8 cellular contexts compared by ENCODE assay signal in the genomic region with DNA sequence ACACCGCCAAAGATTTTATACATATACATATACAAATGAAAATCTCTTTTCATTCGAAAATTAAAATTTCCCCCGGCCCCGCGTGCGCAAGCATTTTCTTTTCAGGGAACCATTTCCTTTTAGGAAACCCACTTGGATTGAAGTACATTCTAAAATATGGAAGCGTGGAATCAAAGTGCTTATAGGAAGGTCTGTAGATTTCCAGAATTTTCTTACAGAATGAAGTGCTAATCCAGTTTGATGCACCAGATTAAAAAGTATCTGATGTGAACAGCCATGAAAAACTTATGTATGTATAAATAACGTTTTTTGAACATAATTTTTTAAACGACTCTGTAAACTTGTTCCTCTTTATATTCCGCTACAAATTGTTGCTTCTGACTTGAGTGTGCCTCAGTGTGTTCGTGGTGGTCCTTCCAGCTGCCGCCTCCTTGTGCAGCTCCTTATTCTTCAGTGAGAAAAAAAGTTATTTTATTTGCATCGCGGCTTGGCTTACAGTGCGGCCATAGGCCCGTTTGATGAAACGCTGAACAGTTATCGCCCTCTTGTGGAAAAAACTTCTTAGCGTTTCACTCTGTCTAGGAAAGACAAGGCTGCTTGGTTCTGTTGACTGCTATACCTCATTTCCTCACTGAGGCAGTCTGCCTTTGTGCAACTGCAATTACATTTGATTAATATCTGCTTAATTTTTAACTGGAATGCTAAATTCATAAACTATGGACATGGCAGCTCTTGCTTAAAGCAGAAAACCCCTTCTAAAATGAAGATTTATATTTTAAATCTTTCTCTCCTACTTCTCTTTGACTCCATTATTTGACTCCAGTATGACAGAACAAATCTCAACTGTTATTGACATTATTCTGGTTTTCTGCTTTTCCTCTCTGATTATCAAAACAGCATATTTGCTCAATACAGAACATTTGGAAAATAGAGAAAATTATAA. TPM values are rescaled to one million over a fixed set of nuclear protein-coding genes. Genes with fewer than 3 reads are reported as not detected.
DNase-seq lines count a peak whose midpoint lies in the region; FAIRE-seq and TF ChIP-seq lines count a peak whose summit lies in the region.

No MANE protein-coding gene starts in this region.

- H2AK5ac ChIP-seq in mesenchymal stem cell (ENCODE audit: low read length, severe bottlenecking), result no peak overlapping the region

- H3K14ac ChIP-seq in mesenchymal stem cell (ENCODE audit: low read length in 2 of 2), result no peak overlapping the region

- no peaks in the 10 kb centered on the region for H3K36me3 ChIP-seq in mesenchymal stem cell (ENCODE audit: control insufficient read depth in 1 of 2, insufficient read depth in 2 of 2, low read depth in 1 of 2, low read length in 2 of 2)

- FAIRE-seq in H54 (lab: Jason Lieb, UNC), result peak; percentile 88

- H2AFZ ChIP-seq in mesenchymal stem cell (ENCODE audit: low read depth, low read length), result no peak overlapping the region

- H2BK5ac ChIP-seq in mesenchymal stem cell (ENCODE audit: low read depth, low read length, poor library complexity, severe bottlenecking), result no peak overlapping the region

- no peak for TF ChIP-seq POLR2A in H54 (IDR thresholded peaks at IDR 0.05; ENCODE audit: low read depth, low read length)

- no peaks in the 10 kb centered on the region for H3K9me3 ChIP-seq in mesenchymal stem cell (ENCODE audit: control insufficient read depth, low read length)

- peaks cover 57 to 91% of the 10 kb centered on the region in 2 experiments for H3K27me3 ChIP-seq in mesenchymal stem cell (ENCODE audit: control insufficient read depth in 1 of 2, insufficient read depth in 1 of 2, low read length in 2 of 2)

- no peaks in the 10 kb centered on the region for H3K79me1 ChIP-seq in mesenchymal stem cell (replicated peaks; ENCODE audit: low read length, poor library complexity, severe bottlenecking)

- WGBS in mesenchymal stem cell, result 20% methylated on average over 18 of the region's 19 CpGs

- H4K8ac ChIP-seq in mesenchymal stem cell (ENCODE audit: low read length), result no peak overlapping the region

- no peak overlapping the region for H3K27ac ChIP-seq in mesenchymal stem cell (ENCODE audit: low read length, poor library complexity, severe bottlenecking)

- H2BK15ac ChIP-seq in mesenchymal stem cell (ENCODE audit: low read depth, poor library complexity, severe bottlenecking), result no peak overlapping the region

- H3K4me3 Mint-ChIP-seq in activated naive CD4-positive, alpha-beta T cell treated with anti-CD3 and anti-CD28 coated beads, Interleukin-2, amount 50 U/mL, for 24 hours, result no peak overlapping the region
- no peak overlapping the region for H3K4me3 Mint-ChIP-seq in immature natural killer cell

- H3K4me3 ChIP-seq in mesenchymal stem cell (ENCODE audit: insufficient read depth in 1 of 2, low read depth in 1 of 2, low read length in 2 of 2), result no peak overlapping the region

- H3K27me3 Mint-ChIP-seq in activated naive CD4-positive, alpha-beta T cell treated with anti-CD3 and anti-CD28 coated beads, Interleukin-2, amount 50 U/mL, for 24 hours, result peaks cover 73% of the 10 kb centered on the region
- H3K27me3 Mint-ChIP-seq in immature natural killer cell (ENCODE audit: low read depth in 3 of 3), result peaks cover 25 to 30% (median 29%) of the 10 kb centered on the region in 3 donors

- H3K4ac ChIP-seq in mesenchymal stem cell (ENCODE audit: low read depth in 1 of 2, low read length in 2 of 2), result no peak overlapping the region

- no peak overlapping the region for H3K4me2 ChIP-seq in mesenchymal stem cell (ENCODE audit: low read length, poor library complexity, severe bottlenecking)

- H3K9me3 Mint-ChIP-seq in activated naive CD4-positive, alpha-beta T cell treated with anti-CD3 and anti-CD28 coated beads, Interleukin-2, amount 50 U/mL, for 24 hours, result peaks cover 19% of the 10 kb centered on the region
- H3K9me3 Mint-ChIP-seq in immature natural killer cell, result peaks cover 4 to 55% (median 25%) of the 10 kb centered on the region in 6 donors

- H3K18ac ChIP-seq in mesenchymal stem cell (ENCODE audit: low read depth in 1 of 2, low read length in 2 of 2), result no peak overlapping the region

- H3K4me1 ChIP-seq in mesenchymal stem cell (ENCODE audit: control insufficient read depth, insufficient read depth, low read depth, low read length), result peaks cover 14% of the 10 kb centered on the region

- no peak for DNase-seq in activated naive CD4-positive, alpha-beta T cell treated with Interleukin-2 at 50 U/mL for 16 hours
- peak; percentile 28 for DNase-seq in H54 (ENCODE audit: insufficient read length, low spot score)
- DNase-seq in LHCN-M2 (ENCODE audit: low read depth), result peak; percentile 67
- peak; percentile 70 for DNase-seq in RKO (ENCODE audit: low spot score)
- peak; percentile 47 to 74 for DNase-seq in dermis microvascular lymphatic vessel endothelial cell (ENCODE audit: low read depth in 2 of 2)
- DNase-seq in mesenchymal stem cell, result peak; percentile 73
- DNase-seq in immature natural killer cell, result no peak

- no peak overlapping the region for H4K91ac ChIP-seq in mesenchymal stem cell (ENCODE audit: low read length)

- H3K27ac Mint-ChIP-seq in activated naive CD4-positive, alpha-beta T cell treated with anti-CD3 and anti-CD28 coated beads, Interleukin-2, amount 50 U/mL, for 24 hours, result peak overlapping the region; percentile 68
- H3K27ac Mint-ChIP-seq in immature natural killer cell, result no peak overlapping the region

- H2BK120ac ChIP-seq in mesenchymal stem cell (ENCODE audit: low read depth, low read length), result no peak overlapping the region

- peaks cover 2% of the 10 kb centered on the region for H3K36me3 Mint-ChIP-seq in activated naive CD4-positive, alpha-beta T cell treated with anti-CD3 and anti-CD28 coated beads, Interleukin-2, amount 50 U/mL, for 24 hours
- H3K36me3 Mint-ChIP-seq in immature natural killer cell, result peaks cover 0 to 7% (median 0%) of the 10 kb centered on the region in 3 donors

- H3K23ac ChIP-seq in mesenchymal stem cell (ENCODE audit: low read length in 2 of 2), result no peak overlapping the region

- H3K9ac ChIP-seq in mesenchymal stem cell (ENCODE audit: low read length), result no peak overlapping the region

- no peak overlapping the region for H2BK12ac ChIP-seq in mesenchymal stem cell (ENCODE audit: low read length in 2 of 2)

- H3K4me1 Mint-ChIP-seq in activated naive CD4-positive, alpha-beta T cell treated with anti-CD3 and anti-CD28 coated beads, Interleukin-2, amount 50 U/mL, for 24 hours, result peaks cover 14% of the 10 kb centered on the region
- peaks cover 2 to 8% of the 10 kb centered on the region in 2 donors for H3K4me1 Mint-ChIP-seq in immature natural killer cell

RNA-seq across cellular contexts. Expression of a gene that starts 4.7 kb away (rescaled TPM):
- total RNA-seq in LHCN-M2 (2014; rRNA removed), result 0.86 and 1.7 TPM in 2 replicates
- 0.84 TPM for polyA plus RNA-seq in LHCN-M2 (2012)
- total RNA-seq in dermis microvascular lymphatic vessel endothelial cell, result not detected in 2 replicates
- polyA plus RNA-seq in mesenchymal stem cell (2013, experiment 1 of 2), result not detected
- not detected for polyA plus RNA-seq in mesenchymal stem cell (2013, experiment 2 of 2)
- polyA plus RNA-seq in immature natural killer cell, result not detected

Comparison
In these comparisons a context has a peak if more than half of its experiments do, and no peak if none do; other contexts are left out.
1. DNase-seq: peak in H54 (single experiment), LHCN-M2 (single experiment), RKO (single experiment), dermis microvascular lymphatic vessel endothelial cell (2 of 2) and mesenchymal stem cell (single experiment); none in activated naive CD4-positive, alpha-beta T cell treated with Interleukin-2 at 50 U/mL for 16 hours (single experiment) and immature natural killer cell (0 of 3).